7 cellular contexts compared by ENCODE assay signal in genomic region chr16:1333854-1334719, GRCh38. TPM values are rescaled to one million over a fixed set of nuclear protein-coding genes. Genes with fewer than 3 reads are reported as not detected.
A peak's percentile ranks its signal among the peaks of the same experiment; 100 is the strongest.
DNase-seq lines count a peak whose midpoint lies in the region; ATAC-seq and TF ChIP-seq lines count a peak whose summit lies in the region.

No MANE protein-coding gene starts in this region.

- no peak for ATAC-seq in stimulated activated effector memory CD8-positive, alpha-beta T cell treated with anti-CD3 and anti-CD28 coated beads, Interleukin-12 subunit alpha, Interleukin-12 subunit beta, amount 100 ng/mL, for 72 hours
- no peak for ATAC-seq in GM19467 (IDR thresholded peaks at IDR 0.05; ENCODE audit: unreplicated experiment)
- no peak for ATAC-seq in naive thymus-derived CD4-positive, alpha-beta T cell

- H3K27me3 ChIP-seq in HUES48 (ENCODE audit: control insufficient read depth, insufficient read depth, low read length) = peaks cover 48% of the 10 kb centered on the region
- peaks cover 56% of the 10 kb centered on the region for H3K27me3 ChIP-seq in iPS-18a (ENCODE audit: control insufficient read depth, insufficient read depth, low read length)
- peaks cover 0 to 16% of the 10 kb centered on the region in 2 donors for H3K27me3 ChIP-seq in naive thymus-derived CD4-positive, alpha-beta T cell (ENCODE audit: control insufficient read depth in 2 of 2, insufficient read depth in 2 of 2, low read length in 2 of 2)

- H3K9me3 Mint-ChIP-seq in stimulated activated effector memory CD8-positive, alpha-beta T cell treated with anti-CD3 and anti-CD28 coated beads, Interleukin-12 subunit alpha, Interleukin-12 subunit beta, amount 100 ng/mL, for 72 hours = no peaks in the 10 kb centered on the region
- H3K9me3 Mint-ChIP-seq in naive thymus-derived CD4-positive, alpha-beta T cell = no peaks in the 10 kb centered on the region

- peaks cover 0 to 36% (median 14%) of the 10 kb centered on the region in 5 donors for H3K27me3 Mint-ChIP-seq in naive thymus-derived CD4-positive, alpha-beta T cell

- H3K36me3 ChIP-seq in HUES48 (ENCODE audit: control insufficient read depth, insufficient read depth, low read length) (no peaks in the 10 kb centered on the region), iPS-18a (ENCODE audit: control insufficient read depth, low read depth, low read length) (no peaks in the 10 kb centered on the region)
- no peaks in the 10 kb centered on the region for H3K36me3 ChIP-seq in naive thymus-derived CD4-positive, alpha-beta T cell (ENCODE audit: control insufficient read depth in 2 of 3, insufficient read depth in 3 of 3, low read length in 3 of 3)

- no peak overlapping the region for H3K27ac Mint-ChIP-seq in stimulated activated effector memory CD8-positive, alpha-beta T cell treated with anti-CD3 and anti-CD28 coated beads, Interleukin-12 subunit alpha, Interleukin-12 subunit beta, amount 100 ng/mL, for 72 hours
- no peak overlapping the region for H3K27ac Mint-ChIP-seq in naive thymus-derived CD4-positive, alpha-beta T cell

- no peaks in the 10 kb centered on the region for H3K36me3 Mint-ChIP-seq in stimulated activated effector memory CD8-positive, alpha-beta T cell treated with anti-CD3 and anti-CD28 coated beads, Interleukin-12 subunit alpha, Interleukin-12 subunit beta, amount 100 ng/mL, for 72 hours
- no peaks in the 10 kb centered on the region for H3K36me3 Mint-ChIP-seq in naive thymus-derived CD4-positive, alpha-beta T cell

- intact Hi-C loops in naive thymus-derived CD4-positive, alpha-beta T cell (cut with micrococcal nuclease) = loop anchor here in 1 of 2 donors (1.0 kb wide), 1 partner anchor 9 kb away; no protein-coding TSS in a partner anchor

- H3K4me3 ChIP-seq in HUES48 (ENCODE audit: low read depth, low read length) = peak overlapping the region; percentile 48
- peak overlapping the region; percentile 27; the same call in 1 of the 2 replicates for H3K4me3 ChIP-seq in WI38 (ENCODE audit: low read depth, low read length)
- peak overlapping the region; percentile 35 for H3K4me3 ChIP-seq in iPS-18a (ENCODE audit: low read length)
- H3K4me3 ChIP-seq in naive thymus-derived CD4-positive, alpha-beta T cell (ENCODE audit: low read length) = no peak overlapping the region

- H3K9ac ChIP-seq in HUES48 (ENCODE audit: low read depth, low read length) (no peak overlapping the region), iPS-18a (ENCODE audit: low read length) (no peak overlapping the region)

- H3K4me3 Mint-ChIP-seq in stimulated activated effector memory CD8-positive, alpha-beta T cell treated with anti-CD3 and anti-CD28 coated beads, Interleukin-12 subunit alpha, Interleukin-12 subunit beta, amount 100 ng/mL, for 72 hours = peak overlapping the region; percentile 18
- peak overlapping the region in 3 of 10 donors; percentile 31 to 63 (median 34) for H3K4me3 Mint-ChIP-seq in naive thymus-derived CD4-positive, alpha-beta T cell

- H3K4me1 Mint-ChIP-seq in stimulated activated effector memory CD8-positive, alpha-beta T cell treated with anti-CD3 and anti-CD28 coated beads, Interleukin-12 subunit alpha, Interleukin-12 subunit beta, amount 100 ng/mL, for 72 hours = peaks cover 17% of the 10 kb centered on the region
- peaks cover 0 to 18% (median 12%) of the 10 kb centered on the region in 7 donors for H3K4me1 Mint-ChIP-seq in naive thymus-derived CD4-positive, alpha-beta T cell

- DNase-seq in stimulated activated effector memory CD8-positive, alpha-beta T cell treated with anti-CD3 and anti-CD28 coated beads, Interleukin-12 subunit alpha, Interleukin-12 subunit beta, amount 100 ng/mL, for 72 hours (ENCODE audit: low spot score in 2 of 2) = peak in 1 of 2 donors; percentile 51
- DNase-seq in foreskin melanocyte = no peak
- no peak for DNase-seq in naive thymus-derived CD4-positive, alpha-beta T cell

- CTCF ChIA-PET in naive thymus-derived CD4-positive, alpha-beta T cell (lab: Charles Lee) = no interaction called here

- no peaks in the 10 kb centered on the region for H3K9me3 ChIP-seq in HUES48 (ENCODE audit: control insufficient read depth, insufficient read depth, low read length)
- H3K9me3 ChIP-seq in iPS-18a (ENCODE audit: control insufficient read depth, low read depth, low read length) = no peaks in the 10 kb centered on the region
- peaks cover 0 to 10% (median 0%) of the 10 kb centered on the region in 3 experiments for H3K9me3 ChIP-seq in naive thymus-derived CD4-positive, alpha-beta T cell (ENCODE audit: control insufficient read depth in 2 of 3, low read length in 3 of 3)

- H3K4me1 ChIP-seq in HUES48 (ENCODE audit: control insufficient read depth, insufficient read depth, low read length) (peaks cover 11% of the 10 kb centered on the region; the same call in 1 of the 2 replicates), iPS-18a (ENCODE audit: control insufficient read depth, low read depth, low read length) (peaks cover 9% of the 10 kb centered on the region)
- H3K4me1 ChIP-seq in naive thymus-derived CD4-positive, alpha-beta T cell (ENCODE audit: control insufficient read depth in 2 of 2, insufficient read depth in 2 of 2, low read length in 2 of 2) = peaks cover 14 to 27% of the 10 kb centered on the region in 2 donors

- POLR2A ChIA-PET in naive thymus-derived CD4-positive, alpha-beta T cell (lab: Charles Lee) = no interaction called here

- H3K27ac ChIP-seq in HUES48 (ENCODE audit: low read depth, low read length) = no peak overlapping the region
- no peak overlapping the region for H3K27ac ChIP-seq in iPS-18a (ENCODE audit: low read length)
- no peak overlapping the region for H3K27ac ChIP-seq in naive thymus-derived CD4-positive, alpha-beta T cell (ENCODE audit: low read depth, low read length)

- TF ChIP-seq CTCF in WI38 (IDR thresholded peaks at IDR 0.05; ENCODE audit: low read depth, low read length) = no peak

RNA-seq across cellular contexts. Expression of gene BAIAP3, which starts 0.6 kb away (rescaled TPM):
- total RNA-seq in naive thymus-derived CD4-positive, alpha-beta T cell = 1 to 10 TPM in 3 of 5 experiments, under 1 TPM in 2; 0.49 to 7.5 (median 1.1) TPM
- polyA plus RNA-seq in naive thymus-derived CD4-positive, alpha-beta T cell = 1 to 10 TPM in 1 of 2 donors, under 1 TPM in 1; 0.20 to 1.3 TPM

RNA-seq across cellular contexts. Expression of gene TSR3, which starts 17.6 kb away (rescaled TPM):
- 10 to 100 TPM; 21.0 to 50.4 (median 33.3) TPM for total RNA-seq in naive thymus-derived CD4-positive, alpha-beta T cell
- 100 to 1,000 TPM in 1 of 2 donors, 10 to 100 TPM in 1; 79.7 to 103 TPM for polyA plus RNA-seq in naive thymus-derived CD4-positive, alpha-beta T cell

RNA-seq across cellular contexts. Expression of gene GNPTG, which starts 17.6 kb away (rescaled TPM):
- total RNA-seq in naive thymus-derived CD4-positive, alpha-beta T cell = 10 to 100 TPM; 37.9 to 57.7 (median 48.6) TPM
- polyA plus RNA-seq in naive thymus-derived CD4-positive, alpha-beta T cell = 10 to 100 TPM; 48.2 to 51.3 TPM

RNA-seq across cellular contexts. Expression of gene UBE2I, which starts 24.7 kb away (rescaled TPM):
- total RNA-seq in naive thymus-derived CD4-positive, alpha-beta T cell = 100 to 1,000 TPM; 159 to 277 (median 203) TPM
- 10 to 100 TPM; 67.2 to 78.9 TPM for polyA plus RNA-seq in naive thymus-derived CD4-positive, alpha-beta T cell
